In genomic region chr10:23344251-23344841, GRCh38 we compare ENCODE assay signal across 8 cellular contexts. TPM values are rescaled to one million over a fixed set of nuclear protein-coding genes. Genes with fewer than 3 reads are reported as not detected.
DNase-seq lines count a peak whose midpoint lies in the region; ATAC-seq and TF ChIP-seq lines count a peak whose summit lies in the region.

C10orf67 (minus strand) TSS chr10:23344797; CDS start chr10:23344774, 23 bp downstream.

- no peak for TF ChIP-seq CTCF in fibroblast of villous mesenchyme (IDR thresholded peaks at IDR 0.05; ENCODE audit: insufficient read depth, low read depth, low read length)

- H3K27me3 Mint-ChIP-seq in activated T-cell treated with anti-CD3 and anti-CD28 coated beads, Interleukin-2, amount 50 U/mL, for 72 hours (ENCODE audit: low read depth) = no peaks in the 10 kb centered on the region
- peaks cover 30 to 32% of the 10 kb centered on the region in 2 donors for H3K27me3 Mint-ChIP-seq in natural killer cell treated with Interleukin-12 subunit alpha and Interleukin-12 subunit beta and Interleukin-15 and Interleukin-18, amount 100 ng/mL, for 72 hours

- 1% methylated on average over 31 of the region's 31 CpGs for WGBS in aorta, 2 donors

- no peaks in the 10 kb centered on the region for H3K27me3 ChIP-seq in aorta (ENCODE audit: control insufficient read depth in 1 of 2, insufficient read depth in 2 of 2, low read length in 1 of 2)

- peak within 1 kb of the TSS; percentile 88 to 94 for H3K4me3 Mint-ChIP-seq in activated T-cell treated with anti-CD3 and anti-CD28 coated beads, Interleukin-2, amount 50 U/mL, for 72 hours
- H3K4me3 Mint-ChIP-seq in natural killer cell treated with Interleukin-12 subunit alpha and Interleukin-12 subunit beta and Interleukin-15 and Interleukin-18, amount 100 ng/mL, for 72 hours = peak within 1 kb of the TSS; percentile 41

- H3K36me3 Mint-ChIP-seq in activated T-cell treated with anti-CD3 and anti-CD28 coated beads, Interleukin-2, amount 50 U/mL, for 72 hours (ENCODE audit: insufficient read depth in 2 of 2) = no peaks in the 10 kb centered on the region
- no peaks in the 10 kb centered on the region for H3K36me3 Mint-ChIP-seq in natural killer cell treated with Interleukin-12 subunit alpha and Interleukin-12 subunit beta and Interleukin-15 and Interleukin-18, amount 100 ng/mL, for 72 hours

- intact Hi-C loops in aorta (cut with DNase I) = no loop called here

- DNase-seq in DMS153 (lab: John Stamatoyannopoulos, UW) (peak; percentile 13), fibroblast of villous mesenchyme (ENCODE audit: low read depth) (peak; percentile 58), aorta (peak in 1 of 2 donors; percentile 67), cerebellar nuclear complex (lab: John Stamatoyannopoulos, UW) (no peak)
- no peak for DNase-seq in activated T-cell treated with anti-CD3 and anti-CD28 coated beads, Interleukin-2, amount 50 U/mL, for 72 hours
- DNase-seq in natural killer cell treated with Interleukin-12 subunit alpha and Interleukin-12 subunit beta and Interleukin-15 and Interleukin-18, amount 100 ng/mL, for 72 hours (ENCODE audit: low spot score) = no peak

- peaks cover 49% of the 10 kb centered on the region for H3K4me1 Mint-ChIP-seq in activated T-cell treated with anti-CD3 and anti-CD28 coated beads, Interleukin-2, amount 50 U/mL, for 72 hours (ENCODE audit: low read depth)
- H3K4me1 Mint-ChIP-seq in natural killer cell treated with Interleukin-12 subunit alpha and Interleukin-12 subunit beta and Interleukin-15 and Interleukin-18, amount 100 ng/mL, for 72 hours (ENCODE audit: low read depth in 2 of 2) = peaks cover 0 to 3% of the 10 kb centered on the region in 2 donors

- H3K4me3 ChIP-seq in fibroblast of villous mesenchyme (ENCODE audit: low read depth, low read length) (peak within 1 kb of the TSS; percentile 65), aorta (ENCODE audit: low read length in 2 of 2) (peak within 1 kb of the TSS; percentile 13 to 49)

- H3K9me3 Mint-ChIP-seq in activated T-cell treated with anti-CD3 and anti-CD28 coated beads, Interleukin-2, amount 50 U/mL, for 72 hours = peaks cover 0 to 2% of the 10 kb centered on the region in 2 donors
- H3K9me3 Mint-ChIP-seq in natural killer cell treated with Interleukin-12 subunit alpha and Interleukin-12 subunit beta and Interleukin-15 and Interleukin-18, amount 100 ng/mL, for 72 hours = no peaks in the 10 kb centered on the region

- no peak within 1 kb of the TSS for H3K27ac ChIP-seq in aorta (ENCODE audit: low read depth in 1 of 2, low read length in 2 of 2)

- H3K36me3 ChIP-seq in aorta (ENCODE audit: control insufficient read depth in 1 of 2, insufficient read depth in 2 of 2, low read length in 1 of 2) = no peaks in the 10 kb centered on the region

- H3K9me3 ChIP-seq in aorta (ENCODE audit: control insufficient read depth, low read length) = no peaks in the 10 kb centered on the region

- no peaks in the 10 kb centered on the region for H3K4me1 ChIP-seq in aorta (ENCODE audit: control insufficient read depth in 1 of 2, insufficient read depth in 2 of 2, low read length in 2 of 2)

- ATAC-seq in HG03066 (IDR thresholded peaks at IDR 0.05; ENCODE audit: low read depth, unreplicated experiment) = peak; percentile 44
- peak; percentile 35 to 38 for ATAC-seq in activated T-cell treated with anti-CD3 and anti-CD28 coated beads, Interleukin-2, amount 50 U/mL, for 72 hours (replicated peaks in 1 of 2)
- ATAC-seq in natural killer cell treated with Interleukin-12 subunit alpha and Interleukin-12 subunit beta and Interleukin-15 and Interleukin-18, amount 100 ng/mL, for 72 hours = no peak
- no peak for ATAC-seq in aorta (ENCODE audit: low FRiP score)
- ATAC-seq in HG02973 (IDR thresholded peaks at IDR 0.05; ENCODE audit: unreplicated experiment) = no peak

- peak within 1 kb of the TSS; percentile 78 for H3K27ac Mint-ChIP-seq in activated T-cell treated with anti-CD3 and anti-CD28 coated beads, Interleukin-2, amount 50 U/mL, for 72 hours
- no peak within 1 kb of the TSS for H3K27ac Mint-ChIP-seq in natural killer cell treated with Interleukin-12 subunit alpha and Interleukin-12 subunit beta and Interleukin-15 and Interleukin-18, amount 100 ng/mL, for 72 hours

RNA-seq across cellular contexts. Expression of gene C10orf67, which starts in this region (rescaled TPM):
- total RNA-seq in activated T-cell treated with anti-CD3 and anti-CD28 coated beads, Interleukin-2, amount 50 U/mL, for 72 hours = under 1 TPM; 0.39 to 0.84 TPM
- total RNA-seq in fibroblast of villous mesenchyme = under 0.01 TPM in 2 replicates
- total RNA-seq in natural killer cell treated with Interleukin-12 subunit alpha and Interleukin-12 subunit beta and Interleukin-15 and Interleukin-18, amount 100 ng/mL, for 72 hours = not detected
- not detected for total RNA-seq in aorta
- polyA plus RNA-seq in aorta = not detected

Comparison
In these comparisons a context has a peak if more than half of its experiments do, and no peak if none do; other contexts are left out.
1. Peak in ATAC-seq in activated T-cell treated with anti-CD3 and anti-CD28 coated beads, Interleukin-2, amount 50 U/mL, for 72 hours; RNA of the gene not detected or under 1 TPM.
2. Peak in DNase-seq and H3K4me3 ChIP-seq in fibroblast of villous mesenchyme; RNA of the gene not detected or under 1 TPM.